14 cellular contexts compared by ENCODE assay signal in genomic region chr21:46475296-46475695, GRCh38. TPM values are rescaled to one million over a fixed set of nuclear protein-coding genes. Genes with fewer than 3 reads are reported as not detected.
DNase-seq lines count a peak whose midpoint lies in the region; TF ChIP-seq lines count a peak whose summit lies in the region.
"Had no signal": no experiment of that assay in that cellular context is flagged by ENCODE, and none has a peak within 500 bp of the region (broad histone marks: within the 10 kb centered on the region; RNA-seq: fewer than 3 reads in every experiment).

No MANE protein-coding gene starts in this region.

- TF ChIP-seq CTCF in neutrophil (IDR thresholded peaks at IDR 0.05): no peak
- TF ChIP-seq CTCF in Peyer's patch (IDR thresholded peaks at IDR 0.05): no peak

- no peak overlapping the region for H3K4me3 ChIP-seq in GM23248
- no peak overlapping the region for H3K4me3 ChIP-seq in neutrophil (ENCODE audit: low read depth in 1 of 2, low read length in 1 of 2)
- no peak overlapping the region for H3K4me3 ChIP-seq in Peyer's patch
- H3K4me3 ChIP-seq: GM12878, HAP-1 had no signal

- DNase-seq in GM23248: peak; percentile 27
- DNase-seq in amniotic epithelial cell (ENCODE audit: low read depth): peak; percentile 13
- DNase-seq in Peyer's patch: no peak
- DNase-seq in HPDE6-E6E7 (ENCODE audit: extremely low spot score): no peak
- DNase-seq in kidney tubule cell (ENCODE audit: low spot score): no peak
- DNase-seq: ACHN; AML-193; Calu3; CD4-positive, alpha-beta memory T cell; DMS79 treated with DMSO at 0.1 percent for 48 hours had no signal

- peaks cover 29% of the 10 kb centered on the region for H3F3A ChIP-seq in GM23248 (ENCODE audit: insufficient read depth)

- peaks cover 91% of the 10 kb centered on the region for H3K79me2 ChIP-seq in GM23248 (ENCODE audit: insufficient read depth)

- H3K27me3 ChIP-seq in GM23248 (replicated peaks; ENCODE audit: insufficient read depth) (no peaks in the 10 kb centered on the region), neutrophil (no peaks in the 10 kb centered on the region), Peyer's patch (no peaks in the 10 kb centered on the region)

- H4K20me1 ChIP-seq in GM23248 (ENCODE audit: insufficient read depth): no peaks in the 10 kb centered on the region

- H3K9ac ChIP-seq in GM23248: no peak overlapping the region

- no peak for TF ChIP-seq POLR2A in Peyer's patch (IDR thresholded peaks at IDR 0.05)

- H3K27ac ChIP-seq in GM23248 (no peak overlapping the region), neutrophil (peak overlapping the region; percentile 74), Peyer's patch (no peak overlapping the region)
- H3K27ac ChIP-seq: C4-2B had no signal

- H2AFZ ChIP-seq in GM23248: no peak overlapping the region

- H3K4me1 ChIP-seq in GM23248 (ENCODE audit: insufficient read depth) (peaks cover 25% of the 10 kb centered on the region), neutrophil (ENCODE audit: control insufficient read depth in 1 of 2, insufficient read depth in 1 of 2, low read depth in 1 of 2, low read length in 1 of 2) (peaks cover 43 to 47% of the 10 kb centered on the region in 2 experiments), Peyer's patch (no peaks in the 10 kb centered on the region)
- H3K4me1 ChIP-seq: HAP-1 had no signal

- no peaks in the 10 kb centered on the region for H3K9me2 ChIP-seq in GM23248 (ENCODE audit: insufficient read depth)

- no peak overlapping the region for H3K4me2 ChIP-seq in GM23248 (ENCODE audit: unreplicated experiment)

- WGBS in GM23248 (ENCODE audit: low coverage in 1 of 2, low lambda C conversion rate in 2 of 2, missing lambda C conversion rate in 2 of 2), 2 experiments: 86 to 87% methylated on average over 1 of the region's 1 CpG

- H3K9me3 ChIP-seq in GM23248 (ENCODE audit: low read depth) (no peaks in the 10 kb centered on the region), neutrophil (no peaks in the 10 kb centered on the region), Peyer's patch (no peaks in the 10 kb centered on the region)
- H3K9me3 ChIP-seq: HAP-1 had no signal

- in situ Hi-C loops in GM23248 (cut with MboI): no loop called here

- no peaks in the 10 kb centered on the region for H3K36me3 ChIP-seq in GM23248 (ENCODE audit: low read depth)
- H3K36me3 ChIP-seq in neutrophil: peaks cover 8% of the 10 kb centered on the region
- H3K36me3 ChIP-seq in Peyer's patch: peaks cover 0 to 3% (median 0%) of the 10 kb centered on the region in 3 donors
- H3K36me3 ChIP-seq: HAP-1 had no signal

RNA-seq across cellular contexts. Expression of gene DIP2A, which starts 16.6 kb away (rescaled TPM):
- total RNA-seq in GM23248 (2014; rRNA removed; shearing (Covaris generic)): 13.1 and 14.3 TPM in 2 replicates
- polyA plus RNA-seq in GM23248 (2016; fragmentation: Nextera tagmentation; extraction: Ambion mirVana): 9.8 and 12.5 TPM in 2 replicates
- 100 to 1,000 TPM in 1 of 4 donors, 10 to 100 TPM in 3; 69.9 to 108 (median 85.3) TPM for total RNA-seq in Peyer's patch

Comparison
In these comparisons a context has a peak if more than half of its experiments do, and no peak if none do; other contexts are left out.
1. DNase-seq: peak in GM23248 (single experiment) and amniotic epithelial cell (single experiment); none in Peyer's patch (0 of 3), HPDE6-E6E7 (single experiment) and kidney tubule cell (single experiment).